24 cellular contexts compared by ENCODE assay signal in the genomic region with DNA sequence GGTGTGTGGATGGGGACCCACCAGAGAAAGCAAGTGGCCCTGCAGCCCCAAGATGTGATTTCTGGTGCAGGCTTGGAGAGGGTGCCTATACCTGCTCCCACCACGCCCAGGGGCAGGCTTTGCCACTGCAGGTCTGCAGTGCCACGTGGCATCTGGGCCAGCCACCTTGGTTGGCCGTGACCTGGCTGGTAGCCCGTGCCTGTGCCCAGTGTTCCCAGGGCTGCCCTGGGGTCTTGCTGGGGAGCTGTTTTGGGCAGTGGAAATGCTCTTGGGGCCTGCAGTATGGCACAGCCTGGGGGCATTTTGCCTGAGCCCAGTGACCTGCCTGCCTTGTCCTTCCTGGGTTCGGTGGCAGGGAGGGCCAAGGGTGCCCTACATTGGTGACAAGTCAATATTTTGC.
"Had no signal": no experiment of that assay in that cellular context is flagged by ENCODE, and none has a peak within 500 bp of the region (broad histone marks: within the 10 kb centered on the region; RNA-seq: fewer than 3 reads in every experiment).

No MANE protein-coding gene starts in this region.

- H3K36me3 ChIP-seq: sigmoid colon, thoracic aorta, tibial nerve, upper lobe of right lung, uterus had no signal

- H3K4me3 ChIP-seq: dorsolateral prefrontal cortex, lung, mucosa of descending colon, psoas muscle, sigmoid colon, thoracic aorta, tibial nerve, upper lobe of right lung, uterus had no signal

- H3K27ac ChIP-seq: dorsolateral prefrontal cortex, psoas muscle, sigmoid colon, thoracic aorta, tibial nerve, upper lobe of right lung, uterus had no signal

- DNase-seq: cerebellar nuclear complex; dorsolateral prefrontal cortex; effector CD4-positive, alpha-beta T cell; hypothalamus; immature natural killer cell; mesenchymal stem cell; naive B cell; sigmoid colon; stimulated activated CD4-positive, alpha-beta T cell treated with anti-CD3 and anti-CD28 coated beads, Interleukin-4, amount 100 ng/mL, for 4 hours; stimulated activated naive CD8-positive, alpha-beta T cell treated with anti-CD3 and anti-CD28 coated beads, Interleukin-15, Interleukin-2, amounts not matched to agents 100 U/mL and 50 U/mL, for 24 hours; substantia nigra; upper lobe of right lung; uterus had no signal

- ATAC-seq: left lobe of liver; mucosa of descending colon; natural killer cell treated with Interleukin-12 subunit alpha and Interleukin-12 subunit beta and Interleukin-15 and Interleukin-18, amount 100 ng/mL, for 72 hours; psoas muscle; stimulated activated memory B cell treated with anti-CD40 and anti-IgM and Interleukin-4, amounts not matched to agents 10 μg/mL and 1 μg/mL and 100 μg/mL, for 72 hours; stimulated activated naive CD8-positive, alpha-beta T cell treated with anti-CD3 and anti-CD28 coated beads, Interleukin-15, Interleukin-2, amounts not matched to agents 100 U/mL and 50 U/mL, for 24 hours; upper lobe of right lung had no signal

- H3K4me1 ChIP-seq: psoas muscle, sigmoid colon, tibial nerve, upper lobe of right lung, uterus had no signal

- FAIRE-seq: colon, frontal cortex, keratinocyte had no signal

- H3K27me3 ChIP-seq: dorsolateral prefrontal cortex, sigmoid colon, tibial nerve, upper lobe of right lung, uterus had no signal

- H3K9me3 ChIP-seq: psoas muscle, thoracic aorta, upper lobe of right lung, uterus had no signal
